8 cellular contexts compared by ENCODE assay signal in the genomic region with DNA sequence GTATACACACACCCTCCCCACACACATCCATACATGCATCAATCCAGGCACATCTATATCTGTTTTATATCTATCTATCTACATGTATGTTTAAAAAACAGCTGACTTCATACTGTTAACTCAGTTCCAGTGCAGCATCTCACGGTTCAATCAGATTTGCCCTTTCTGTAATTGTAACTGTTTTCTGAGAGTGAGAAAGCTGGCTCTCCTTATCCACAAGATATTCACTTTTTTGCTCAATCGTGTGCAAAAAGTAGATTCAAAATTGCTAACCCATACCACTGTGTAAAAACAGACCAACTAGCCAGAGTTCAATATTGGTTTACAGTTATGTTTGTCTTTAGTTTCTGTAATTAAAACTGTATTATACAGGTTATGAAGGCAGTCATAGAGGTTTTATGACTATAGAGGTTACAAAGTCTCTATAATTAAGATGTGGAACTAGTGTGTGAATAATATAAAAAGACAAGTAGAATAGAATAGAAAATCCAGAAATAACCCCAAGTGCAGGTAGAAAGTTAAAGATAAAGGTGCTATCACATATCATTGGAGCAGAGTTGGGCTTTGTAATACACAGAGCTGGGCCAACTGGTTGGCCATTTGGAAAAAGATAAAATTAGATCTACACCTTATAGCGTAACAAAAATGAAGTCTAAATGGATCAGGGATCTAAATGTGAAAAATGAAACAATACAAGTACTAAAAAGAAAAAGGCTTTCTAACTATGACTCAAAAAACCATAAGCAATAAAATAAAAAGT. TPM values are rescaled to one million over a fixed set of nuclear protein-coding genes. Genes with fewer than 3 reads are reported as not detected.
DNase-seq lines count a peak whose midpoint lies in the region; ATAC-seq and TF ChIP-seq lines count a peak whose summit lies in the region.

No MANE protein-coding gene starts in this region.

- intact Hi-C loops in dorsolateral prefrontal cortex (cut with DNase I) = loop anchor here (5.0 to 10.0 kb wide), 2 partner anchors 56 to 64 kb away; no protein-coding TSS in a partner anchor

- H3K4me3 ChIP-seq in AG10803 (ENCODE audit: low read length) = peak overlapping the region; percentile 88
- peak overlapping the region; percentile 93 for H3K4me3 ChIP-seq in NB4 (ENCODE audit: low read depth, low read length)
- peak overlapping the region; percentile 48 to 93 (median 80) for H3K4me3 ChIP-seq in dorsolateral prefrontal cortex

- peaks cover 2 to 4% of the 10 kb centered on the region in 2 donors for H3K27me3 Mint-ChIP-seq in natural killer cell treated with Interleukin-12 subunit alpha and Interleukin-12 subunit beta and Interleukin-15 and Interleukin-18, amount 100 ng/mL, for 72 hours

- no peak for TF ChIP-seq CTCF in AG10803 (conservative IDR thresholded peaks at IDR 0.05; ENCODE audit: low read length)
- no peak for TF ChIP-seq CTCF in NB4 (IDR thresholded peaks at IDR 0.05; ENCODE audit: low read depth, low read length)
- TF ChIP-seq CTCF in dorsolateral prefrontal cortex (IDR thresholded peaks at IDR 0.05 in 54 of 56, conservative IDR thresholded peaks at IDR 0.05 in 2 of 56; ENCODE audit: low read depth in 1 of 56, partially characterized antibody in 56 of 56) = no peak

- DNase-seq in AG10803 (ENCODE audit: low read depth) (no peak), NB4 (ENCODE audit: low read depth) (no peak), dorsolateral prefrontal cortex (no peak), NCI-H2029 (lab: John Stamatoyannopoulos, UW) (no peak)
- DNase-seq in natural killer cell treated with Interleukin-12 subunit alpha and Interleukin-12 subunit beta and Interleukin-15 and Interleukin-18, amount 100 ng/mL, for 72 hours (ENCODE audit: low spot score) = no peak
- no peak for DNase-seq in stimulated activated CD4-positive, alpha-beta T cell treated with anti-CD3 and anti-CD28 coated beads, Interleukin-4, amount 100 ng/mL, for 24 hours

- H3K4me1 Mint-ChIP-seq in natural killer cell treated with Interleukin-12 subunit alpha and Interleukin-12 subunit beta and Interleukin-15 and Interleukin-18, amount 100 ng/mL, for 72 hours (ENCODE audit: low read depth in 2 of 2) = peaks cover 24 to 25% of the 10 kb centered on the region in 2 donors

- peak overlapping the region; percentile 82 to 94 for H3K27ac Mint-ChIP-seq in natural killer cell treated with Interleukin-12 subunit alpha and Interleukin-12 subunit beta and Interleukin-15 and Interleukin-18, amount 100 ng/mL, for 72 hours

- H3K4me3 Mint-ChIP-seq in natural killer cell treated with Interleukin-12 subunit alpha and Interleukin-12 subunit beta and Interleukin-15 and Interleukin-18, amount 100 ng/mL, for 72 hours = peak overlapping the region; percentile 100

- peak overlapping the region in 55 of 59 donors; percentile 57 to 97 (median 90) for H3K27ac ChIP-seq in dorsolateral prefrontal cortex

- H3K27me3 ChIP-seq in dorsolateral prefrontal cortex = no peaks in the 10 kb centered on the region

- H3K36me3 Mint-ChIP-seq in natural killer cell treated with Interleukin-12 subunit alpha and Interleukin-12 subunit beta and Interleukin-15 and Interleukin-18, amount 100 ng/mL, for 72 hours = peaks cover 5% of the 10 kb centered on the region

- no peak for TF ChIP-seq POLR2A in NB4 (IDR thresholded peaks at IDR 0.05; ENCODE audit: extremely low read depth, insufficient read length)

- H3K9me3 Mint-ChIP-seq in natural killer cell treated with Interleukin-12 subunit alpha and Interleukin-12 subunit beta and Interleukin-15 and Interleukin-18, amount 100 ng/mL, for 72 hours = peaks cover 2% of the 10 kb centered on the region

- ATAC-seq in natural killer cell treated with Interleukin-12 subunit alpha and Interleukin-12 subunit beta and Interleukin-15 and Interleukin-18, amount 100 ng/mL, for 72 hours = no peak
- no peak for ATAC-seq in HG03280 (IDR thresholded peaks at IDR 0.05; ENCODE audit: unreplicated experiment)
- no peak for ATAC-seq in HG03520 (IDR thresholded peaks at IDR 0.05; ENCODE audit: unreplicated experiment)

RNA-seq across cellular contexts. Expression of gene MCF2L2, which starts 20.1 kb away (rescaled TPM):
- total RNA-seq in dorsolateral prefrontal cortex = 100 to 1,000 TPM in 110 of 120 experiments, 10 to 100 TPM in 10; 61.2 to 266 (median 124) TPM
- total RNA-seq in natural killer cell treated with Interleukin-12 subunit alpha and Interleukin-12 subunit beta and Interleukin-15 and Interleukin-18, amount 100 ng/mL, for 72 hours = 1 to 10 TPM; 3.0 to 3.3 TPM

Comparison
In these comparisons a context has a peak if more than half of its experiments do, and no peak if none do; other contexts are left out.
1. RNA of gene MCF2L2, which starts 20.1 kb away (total RNA-seq): 61.2 to 266 TPM in dorsolateral prefrontal cortex; 3.0 to 3.3 TPM in natural killer cell treated with Interleukin-12 subunit alpha and Interleukin-12 subunit beta and Interleukin-15 and Interleukin-18, amount 100 ng/mL, for 72 hours; every median in the first group is over 10 times any median in the second.
2. Peak in every context shown above with its lines, with median percentiles within 50 percentile points of each other: H3K4me3 ChIP-seq.